In the genomic region with DNA sequence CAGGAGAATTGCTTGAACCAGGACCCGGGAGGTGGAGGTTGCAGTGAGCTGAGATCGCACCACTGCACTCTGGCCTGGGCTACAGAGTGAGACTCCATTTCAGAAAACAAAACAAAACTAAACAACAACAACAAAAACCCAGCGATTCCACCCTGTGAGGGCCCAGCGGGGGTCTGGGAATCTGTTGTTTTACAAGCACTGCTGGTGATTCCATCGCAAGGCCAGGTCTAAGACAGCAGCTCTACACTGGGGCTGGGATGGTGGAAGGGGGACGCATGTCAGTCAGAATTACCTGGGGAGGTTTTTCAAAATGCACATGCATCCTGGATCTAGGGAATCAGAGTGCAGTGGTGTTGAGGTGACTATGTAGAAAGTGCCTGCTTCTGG, we compare ENCODE assay signal across 23 cellular contexts.
DNase-seq lines count a peak whose midpoint lies in the region; ATAC-seq, FAIRE-seq and TF ChIP-seq lines count a peak whose summit lies in the region.
"Had no signal": no experiment of that assay in that cellular context is flagged by ENCODE, and none has a peak within 500 bp of the region (broad histone marks: within the 10 kb centered on the region; RNA-seq: fewer than 3 reads in every experiment).

No MANE protein-coding gene starts in this region.

- H3K4me3 ChIP-seq in H7 (ENCODE audit: insufficient read depth, low read depth, low read length) = no peak overlapping the region
- H3K4me3 ChIP-seq in GM12878 = no peak overlapping the region
- H3K4me3 ChIP-seq in thymus (ENCODE audit: low read length) = no peak overlapping the region
- H3K4me3 ChIP-seq: colonic mucosa, gastrocnemius medialis, smooth muscle cell had no signal

- TF ChIP-seq POLR2A in GM12878 (IDR thresholded peaks at IDR 0.05; ENCODE audit: low read depth, low read length) = no peak

- no peak for TF ChIP-seq EP300 in GM12878 (IDR thresholded peaks at IDR 0.05; ENCODE audit: borderline replicate concordance in 1 of 2, control insufficient read depth in 1 of 2, low read depth in 2 of 2, low read length in 2 of 2)

- H3K9ac ChIP-seq in GM12878 (ENCODE audit: control insufficient read depth, insufficient read depth, low read length) = no peak overlapping the region

- no peak for DNase-seq in activated naive CD4-positive, alpha-beta T cell treated with anti-CD3 and anti-CD28 coated beads, Interleukin-2, amount 50 U/mL, for 72 hours (ENCODE audit: low spot score in 2 of 2)
- peak; percentile 34 for DNase-seq in H7
- DNase-seq in GM12878 (ENCODE audit: low read depth, low spot score) = no peak
- DNase-seq in putamen (ENCODE audit: low spot score) = no peak
- no peak for DNase-seq in CD14-positive monocyte (ENCODE audit: low spot score)
- DNase-seq: activated CD8-positive, alpha-beta memory T cell treated with anti-CD3 and anti-CD28 coated beads, Interleukin-2, amount 50 U/mL, for 4 hours; activated effector memory CD4-positive, alpha-beta T cell treated with Interleukin-2 at 50 U/mL for 16 hours; C1 segment of cervical spinal cord; colonic mucosa; DMS153; gastrocnemius medialis; HFFc6; hypothalamus; NCI-H187; NCI-H526; retina; stimulated activated CD4-positive, alpha-beta T cell treated with anti-CD3 and anti-CD28 coated beads, Interleukin-2, amount 100 ng/mL, for 24 hours; substantia nigra had no signal

- H2AFZ ChIP-seq in GM12878 (ENCODE audit: control insufficient read depth, low read depth, low read length) = no peak overlapping the region

- peaks cover 73% of the 10 kb centered on the region for H3K4me1 Mint-ChIP-seq in activated naive CD4-positive, alpha-beta T cell treated with anti-CD3 and anti-CD28 coated beads, Interleukin-2, amount 50 U/mL, for 24 hours
- peaks cover 44% of the 10 kb centered on the region for H3K4me1 Mint-ChIP-seq in CD14-positive monocyte

- H3K4me1 ChIP-seq in GM12878 (ENCODE audit: control insufficient read depth, insufficient read depth, low read length) (peaks cover 22% of the 10 kb centered on the region), thymus (ENCODE audit: control insufficient read depth, insufficient read depth, low read length) (peaks cover 23% of the 10 kb centered on the region)
- H3K4me1 ChIP-seq: colonic mucosa, gastrocnemius medialis had no signal

- no peak for TF ChIP-seq RAD21 in GM12878 (IDR thresholded peaks at IDR 0.05; ENCODE audit: insufficient read depth, low read depth, low read length)

- H3K9me3 Mint-ChIP-seq in activated naive CD4-positive, alpha-beta T cell treated with anti-CD3 and anti-CD28 coated beads, Interleukin-2, amount 50 U/mL, for 24 hours = no peaks in the 10 kb centered on the region
- H3K9me3 Mint-ChIP-seq in activated naive CD4-positive, alpha-beta T cell treated with anti-CD3 and anti-CD28 coated beads, Interleukin-2, amount 50 U/mL, for 72 hours = peaks cover 5 to 11% of the 10 kb centered on the region in 2 donors
- H3K9me3 Mint-ChIP-seq in CD14-positive monocyte = peaks cover 0 to 5% (median 0%) of the 10 kb centered on the region in 7 donors
- H3K9me3 Mint-ChIP-seq: HFFc6 had no signal

- SMC1A ChIA-PET in GM12878 (lab: Charles Lee; ENCODE audit: uncharacterized antibody, unreplicated experiment) = interaction anchor here (0.8 to 16.8 kb wide), 12 partner anchors 12 to 206 kb away, joined by 3 to 206 read pairs (median 5); no protein-coding TSS in a partner anchor

- intact Hi-C loops in GM12878 (cut with micrococcal nuclease; ENCODE audit: unreplicated experiment) (no loop called here), CD14-positive monocyte (cut with micrococcal nuclease) (loop anchor here in 1 of 2 donors (10.0 kb wide), 1 partner anchor 67 kb away; no protein-coding TSS in a partner anchor)

- H3K27ac Mint-ChIP-seq in activated naive CD4-positive, alpha-beta T cell treated with anti-CD3 and anti-CD28 coated beads, Interleukin-2, amount 50 U/mL, for 24 hours = peak overlapping the region; percentile 85
- H3K27ac Mint-ChIP-seq in activated naive CD4-positive, alpha-beta T cell treated with anti-CD3 and anti-CD28 coated beads, Interleukin-2, amount 50 U/mL, for 72 hours = peak overlapping the region in 1 of 2 donors; percentile 16
- H3K27ac Mint-ChIP-seq in CD14-positive monocyte = no peak overlapping the region
- H3K27ac Mint-ChIP-seq: HFFc6 had no signal

- BruUV-seq in GM12878 (replicated peaks; lab: Mats Ljungman, UMichigan) = no TSS peak

- H3K36me3 ChIP-seq in H7 (replicated peaks; ENCODE audit: control insufficient read depth, insufficient read depth, low read length) = no peaks in the 10 kb centered on the region
- H3K36me3 ChIP-seq in GM12878 (ENCODE audit: control insufficient read depth in 2 of 2, insufficient read depth in 2 of 2, low read length in 1 of 2) = no peaks in the 10 kb centered on the region
- H3K36me3 ChIP-seq in thymus (ENCODE audit: control insufficient read depth, insufficient read depth) = no peaks in the 10 kb centered on the region
- H3K36me3 ChIP-seq: colonic mucosa, gastrocnemius medialis had no signal

- 94% methylated on average over 6 of the region's 6 CpGs for WGBS in GM12878 (ENCODE audit: insufficient coverage, insufficient replicate concordance, low lambda C conversion rate, missing lambda C conversion rate)
- WGBS in thymus = 98% methylated on average over 6 of the region's 6 CpGs

- no peak for TF ChIP-seq CTCF in GM12878 (IDR thresholded peaks at IDR 0.05 in 2 of 3, conservative IDR thresholded peaks at IDR 0.05 in 1 of 3; ENCODE audit: control insufficient read depth in 2 of 3, extremely low read depth in 1 of 3, insufficient read depth in 1 of 3, low read depth in 3 of 3, low read length in 3 of 3)
- TF ChIP-seq CTCF in CD14-positive monocyte (IDR thresholded peaks at IDR 0.05) = no peak

- peaks cover 4% of the 10 kb centered on the region for H3K36me3 Mint-ChIP-seq in activated naive CD4-positive, alpha-beta T cell treated with anti-CD3 and anti-CD28 coated beads, Interleukin-2, amount 50 U/mL, for 24 hours
- H3K36me3 Mint-ChIP-seq in activated naive CD4-positive, alpha-beta T cell treated with anti-CD3 and anti-CD28 coated beads, Interleukin-2, amount 50 U/mL, for 72 hours = peaks cover 0 to 11% of the 10 kb centered on the region in 2 donors
- no peaks in the 10 kb centered on the region for H3K36me3 Mint-ChIP-seq in CD14-positive monocyte

- no peaks in the 10 kb centered on the region for H3K79me2 ChIP-seq in GM12878 (ENCODE audit: control insufficient read depth, insufficient read depth, low read length)

- no peaks in the 10 kb centered on the region for H4K20me1 ChIP-seq in GM12878 (ENCODE audit: control insufficient read depth, insufficient read depth)

- RAD21 ChIA-PET in GM12878 (lab: Charles Lee; ENCODE audit: unreplicated experiment) = interaction anchor here (0.8 to 2.2 kb wide), 12 partner anchors 10 to 159 kb away, joined by 3 to 8 read pairs (median 4); a partner anchor contains a TSS

- POLR2A ChIA-PET in GM12878 (lab: Charles Lee) = interaction anchor here (0.6 to 1.7 kb wide), 3 partner anchors 15 to 62 kb away, joined by 3 to 4 read pairs (median 3); no protein-coding TSS in a partner anchor

- no peak for FAIRE-seq in GM12878 (lab: Jason Lieb, UNC)
- FAIRE-seq: urothelium cell line had no signal

- no peaks in the 10 kb centered on the region for H3K27me3 Mint-ChIP-seq in activated naive CD4-positive, alpha-beta T cell treated with anti-CD3 and anti-CD28 coated beads, Interleukin-2, amount 50 U/mL, for 24 hours
- peaks cover 0 to 2% (median 0%) of the 10 kb centered on the region in 3 donors for H3K27me3 Mint-ChIP-seq in CD14-positive monocyte (ENCODE audit: low read depth in 3 of 3)

- H3K27me3 ChIP-seq in H7 (ENCODE audit: control insufficient read depth, insufficient read depth, low read length) (no peaks in the 10 kb centered on the region), GM12878 (replicated peaks in 1 of 2; ENCODE audit: control insufficient read depth in 2 of 2, insufficient read depth in 2 of 2, low read length in 1 of 2) (no peaks in the 10 kb centered on the region; a peak in 1 of 4 replicates), thymus (ENCODE audit: control insufficient read depth, insufficient read depth) (no peaks in the 10 kb centered on the region)
- H3K27me3 ChIP-seq: colonic mucosa, gastrocnemius medialis had no signal

- CTCF ChIA-PET in GM12878 (lab: Yijun Ruan, JAX) = interaction anchor here (1.0 to 2.4 kb wide), 3 partner anchors 37 to 59 kb away, joined by 3 to 7 read pairs (median 3); no protein-coding TSS in a partner anchor

- no peak for ATAC-seq in activated naive CD4-positive, alpha-beta T cell treated with anti-CD3 and anti-CD28 coated beads, Interleukin-2, amount 50 U/mL, for 72 hours
- no peak for ATAC-seq in GM12878
- ATAC-seq in HG02885 (IDR thresholded peaks at IDR 0.05; ENCODE audit: poor library complexity, unreplicated experiment) = no peak
- ATAC-seq: gastrocnemius medialis had no signal

- no peak overlapping the region for H3K4me3 Mint-ChIP-seq in activated naive CD4-positive, alpha-beta T cell treated with anti-CD3 and anti-CD28 coated beads, Interleukin-2, amount 50 U/mL, for 24 hours
- no peak overlapping the region for H3K4me3 Mint-ChIP-seq in CD14-positive monocyte
- H3K4me3 Mint-ChIP-seq: HFFc6 had no signal

- H3K4me2 ChIP-seq in GM12878 (ENCODE audit: control insufficient read depth, insufficient read depth) = peak overlapping the region; percentile 67
- H3K4me2 ChIP-seq: smooth muscle cell had no signal

- in situ Hi-C loops in GM12878 (cut with MboI) = no loop called here

- H3K27ac ChIP-seq in GM12878 (ENCODE audit: control insufficient read depth, insufficient read depth) (no peak overlapping the region), thymus (ENCODE audit: low read depth) (peak overlapping the region; percentile 95)
- H3K27ac ChIP-seq: colonic mucosa, gastrocnemius medialis had no signal

- no peaks in the 10 kb centered on the region for H3K9me3 ChIP-seq in GM12878 (replicated peaks; ENCODE audit: control insufficient read depth, insufficient read depth, low read length)
- H3K9me3 ChIP-seq in thymus (ENCODE audit: control insufficient read depth) = no peaks in the 10 kb centered on the region
- H3K9me3 ChIP-seq: colonic mucosa, gastrocnemius medialis had no signal

TF ChIP-seq in GM12878, 131 proteins besides CTCF, POLR2A, EP300 and RAD21:
- TF ChIP-seq BCL11A (IDR thresholded peaks at IDR 0.05; ENCODE audit: low read depth, low read length) (no peak), CBFB (IDR thresholded peaks at IDR 0.05; ENCODE audit: low read depth) (no peak), POLR2AphosphoS5 (IDR thresholded peaks at IDR 0.05; ENCODE audit: low read length) (no peak), HDAC6 (IDR thresholded peaks at IDR 0.05; ENCODE audit: unreplicated experiment) (no peak), HDAC2 (IDR thresholded peaks at IDR 0.05) (no peak), CBX3 (IDR thresholded peaks at IDR 0.05; ENCODE audit: borderline replicate concordance, low read depth) (no peak), NR2C2 (IDR thresholded peaks at IDR 0.05; ENCODE audit: borderline replicate concordance, control insufficient read depth, insufficient read length, low read depth) (no peak)
